ENCODE assay signal across 8 cellular contexts in genomic region chr9:111525056-111525977, GRCh38. TPM values are rescaled to one million over a fixed set of nuclear protein-coding genes. Genes with fewer than 3 reads are reported as not detected.
DNase-seq lines count a peak whose midpoint lies in the region; TF ChIP-seq lines count a peak whose summit lies in the region.

Gene ZNF483 (plus strand): TSS chr9:111525179. CDS start chr9:111527396, 2,217 bp downstream.

- H4K20me1 ChIP-seq in GM23248 (ENCODE audit: insufficient read depth) = no peaks in the 10 kb centered on the region

- H3K4me3 ChIP-seq in AG09309 (ENCODE audit: control insufficient read depth, low read depth, low read length) (peak within 1 kb of the TSS; percentile 89), GM23248 (peak within 1 kb of the TSS; percentile 73), liver (ENCODE audit: low read depth in 1 of 3, low read length in 3 of 3) (peak within 1 kb of the TSS; percentile 51 to 71 (median 68))

- 3% methylated on average over 57 to 63 of the region's 66 CpGs for WGBS in GM23248 (ENCODE audit: low coverage in 1 of 2, low lambda C conversion rate in 2 of 2, missing lambda C conversion rate in 2 of 2), 2 experiments
- 5% methylated on average over 66 of the region's 66 CpGs for WGBS in liver

- no peaks in the 10 kb centered on the region for H3K27me3 ChIP-seq in GM23248 (replicated peaks; ENCODE audit: insufficient read depth)
- no peaks in the 10 kb centered on the region for H3K27me3 ChIP-seq in liver (ENCODE audit: control insufficient read depth in 4 of 4, insufficient read depth in 4 of 4, low read length in 3 of 4)

- peak within 1 kb of the TSS; percentile 94 for H3K4me2 ChIP-seq in GM23248 (ENCODE audit: unreplicated experiment)

- H3K9ac ChIP-seq in GM23248 = peak within 1 kb of the TSS; percentile 59
- H3K9ac ChIP-seq in liver (ENCODE audit: low read depth in 1 of 2, low read length in 2 of 2) = no peak within 1 kb of the TSS

- H2AFZ ChIP-seq in GM23248 = peak within 1 kb of the TSS; percentile 89

- H3F3A ChIP-seq in GM23248 (ENCODE audit: insufficient read depth) = peaks cover 6% of the 10 kb centered on the region

- no peaks in the 10 kb centered on the region for H3K36me3 ChIP-seq in GM23248 (ENCODE audit: low read depth)
- no peaks in the 10 kb centered on the region for H3K36me3 ChIP-seq in liver (ENCODE audit: control insufficient read depth in 4 of 4, insufficient read depth in 3 of 4, low read depth in 1 of 4, low read length in 3 of 4)

- no peak for TF ChIP-seq RAD21 in liver (IDR thresholded peaks at IDR 0.05)

- DNase-seq in AG09309 (ENCODE audit: low read depth) (no peak), GM23248 (peak; percentile 78), NCI-H460 (ENCODE audit: extremely low read depth, low read depth) (peak; percentile 71), ecto neural progenitor cell (ENCODE audit: low spot score) (peak; percentile 94), NOMO-1 treated with dmso at 0.1 percent for 144 hours (lab: John Stamatoyannopoulos, UW; ENCODE audit: unreplicated experiment) (no peak)
- peak; percentile 87 for DNase-seq in activated CD8-positive, alpha-beta memory T cell treated with anti-CD3 and anti-CD28 coated beads for 24 hours
- peak; percentile 56 to 65 for DNase-seq in stimulated activated CD4-positive, alpha-beta T cell treated with anti-CD3 and anti-CD28 coated beads, Interleukin-1b, Interleukin-23, amount 100 ng/mL, for 4 hours (ENCODE audit: low read depth in 2 of 2)

- no peaks in the 10 kb centered on the region for H3K9me3 ChIP-seq in GM23248 (ENCODE audit: low read depth)
- peaks cover 0 to 14% (median 4%) of the 10 kb centered on the region in 4 donors for H3K9me3 ChIP-seq in liver (ENCODE audit: control insufficient read depth in 4 of 4, low read length in 3 of 4)

- TF ChIP-seq CTCF in AG09309 (IDR thresholded peaks at IDR 0.05; ENCODE audit: control insufficient read depth, insufficient read depth, low read depth, low read length, missing control alignments) = no peak
- no peak for TF ChIP-seq CTCF in liver (IDR thresholded peaks at IDR 0.05; ENCODE audit: low read depth, low read length, missing input control)

- H3K79me2 ChIP-seq in GM23248 (ENCODE audit: insufficient read depth) = no peaks in the 10 kb centered on the region

- H3K27ac ChIP-seq in GM23248 = no peak within 1 kb of the TSS
- no peak within 1 kb of the TSS for H3K27ac ChIP-seq in liver (ENCODE audit: low read depth in 1 of 2, low read length in 2 of 2)

- in situ Hi-C loops in GM23248 (cut with MboI) = no loop called here

- H3K4me1 ChIP-seq in GM23248 (ENCODE audit: insufficient read depth) (no peaks in the 10 kb centered on the region), liver (ENCODE audit: control insufficient read depth in 4 of 4, insufficient read depth in 4 of 4, low read length in 3 of 4) (peaks cover 3 to 14% (median 9%) of the 10 kb centered on the region in 4 donors)

- H3K9me2 ChIP-seq in GM23248 (ENCODE audit: insufficient read depth) = no peaks in the 10 kb centered on the region

TF ChIP-seq in liver, 16 proteins besides CTCF, POLR2A, EP300 and RAD21:
- TF ChIP-seq JUND (IDR thresholded peaks at IDR 0.05) = no peak
- TF ChIP-seq RXRA (IDR thresholded peaks at IDR 0.05) = no peak
- TF ChIP-seq YY1 (IDR thresholded peaks at IDR 0.05) = no peak

RNA-seq across cellular contexts. Expression of gene ZNF483, which starts in this region (rescaled TPM):
- total RNA-seq in GM23248 (2014; rRNA removed; shearing (Covaris generic)) = 0.25 and 0.32 TPM in 2 replicates
- polyA plus RNA-seq in GM23248 (2016; fragmentation: Nextera tagmentation; extraction: Ambion mirVana) = 0.18 and 0.49 TPM in 2 replicates
- total RNA-seq in NCI-H460 (2014; rRNA removed; shearing (Covaris generic)) = 1.6 and 2.6 TPM in 2 replicates
- 1.1 and 2.4 TPM in 2 replicates for polyA plus RNA-seq in NCI-H460 (2014; cell fraction: nucleus; rRNA removed)
- 1 to 10 TPM in 1 of 2 donors, under 1 TPM in 1; 0.84 to 2.5 TPM for total RNA-seq in liver
- polyA plus RNA-seq in liver = under 1 TPM; 0.03 to 0.46 TPM

Comparison
In these comparisons a context has a peak if more than half of its experiments do, and no peak if none do; other contexts are left out.
1. Peak in DNase-seq, H3K4me3 ChIP-seq, H3K9ac ChIP-seq and H3K4me2 ChIP-seq in GM23248; RNA of the gene not detected or under 1 TPM.
2. DNase-seq: peak in NCI-H460 (single experiment), activated CD8-positive, alpha-beta memory T cell treated with anti-CD3 and anti-CD28 coated beads for 24 hours (single experiment), ecto neural progenitor cell (single experiment) and stimulated activated CD4-positive, alpha-beta T cell treated with anti-CD3 and anti-CD28 coated beads, Interleukin-1b, Interleukin-23, amount 100 ng/mL, for 4 hours (2 of 2); none in AG09309 (single experiment) and NOMO-1 treated with dmso at 0.1 percent for 144 hours (single experiment).
3. Peak in every context shown above with its lines, with median percentiles within 50 percentile points of each other: H3K4me3 ChIP-seq.